24 cellular contexts compared by ENCODE assay signal in the genomic region with DNA sequence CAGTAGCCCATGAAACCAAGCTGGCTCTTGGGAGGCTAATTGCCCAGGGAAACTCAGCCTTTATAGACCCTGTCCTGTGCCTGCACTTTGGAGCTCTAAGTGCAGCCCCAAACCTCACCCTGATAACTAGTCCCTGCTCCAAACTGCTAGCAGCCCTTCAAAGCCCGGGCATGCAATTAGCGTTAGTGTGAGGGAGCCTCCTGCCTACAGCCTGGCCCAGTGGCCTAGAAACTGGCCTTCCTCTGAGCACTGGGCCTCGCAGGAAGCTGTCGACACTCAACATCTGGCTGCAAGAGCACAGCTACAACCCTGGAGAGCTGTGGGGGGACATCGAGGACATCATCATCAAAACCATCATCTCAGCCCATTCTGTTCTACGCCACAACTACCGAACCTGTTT. TPM values are rescaled to one million over a fixed set of nuclear protein-coding genes. Genes with fewer than 3 reads are reported as not detected.
A peak's percentile ranks its signal among the peaks of the same experiment; 100 is the strongest.
DNase-seq lines count a peak whose midpoint lies in the region; ATAC-seq and TF ChIP-seq lines count a peak whose summit lies in the region.
"Had no signal": no experiment of that assay in that cellular context is flagged by ENCODE, and none has a peak within 500 bp of the region (broad histone marks: within the 10 kb centered on the region; RNA-seq: fewer than 3 reads in every experiment).

No MANE protein-coding gene starts in this region.

- no peak overlapping the region for H4K5ac ChIP-seq in IMR-90 (ENCODE audit: low read depth, low read length)

- H4K8ac ChIP-seq in IMR-90 (ENCODE audit: low read depth in 2 of 2, low read length in 2 of 2), result no peak overlapping the region

- H3K9ac ChIP-seq in IMR-90 (ENCODE audit: low read depth, low read length), result no peak overlapping the region
- H3K9ac ChIP-seq: BLaER1 treated with 17β-estradiol and CSF1 and Interleukin-3, amounts not matched to agents 10 nM and 100 nM; GM23248 had no signal

- H3K4me3 ChIP-seq in IMR-90 (ENCODE audit: insufficient read depth, low read depth, low read length) (no peak overlapping the region), spleen (no peak overlapping the region)
- H3K4me3 ChIP-seq: A549; BLaER1 treated with 17β-estradiol and CSF1 and Interleukin-3, amounts not matched to agents 10 nM and 100 nM; GM12878; GM23248 had no signal

- H2AK5ac ChIP-seq in IMR-90 (ENCODE audit: low read depth, low read length), result no peak overlapping the region

- TF ChIP-seq RAD21 in IMR-90 (IDR thresholded peaks at IDR 0.05; ENCODE audit: low read length), result no peak

- H3K4me1 Mint-ChIP-seq in WTC11, result peaks cover 3% of the 10 kb centered on the region; the same call in 1 of the 2 replicates
- H3K4me1 Mint-ChIP-seq in endothelial cell (ENCODE audit: unreplicated experiment), result peaks cover 17% of the 10 kb centered on the region

- dilution Hi-C loops in IMR-90 (cut with HindIII; ENCODE audit: low sequenced_read_pairs, unreplicated experiment), result no loop called here

- H3K56ac ChIP-seq in IMR-90 (ENCODE audit: extremely low read depth, insufficient read depth, low read length), result no peak overlapping the region

- H2BK15ac ChIP-seq in IMR-90 (ENCODE audit: low read depth, low read length), result no peak overlapping the region

- TF ChIP-seq POLR2A in IMR-90 (IDR thresholded peaks at IDR 0.05; ENCODE audit: low read depth, low read length), result no peak
- no peak for TF ChIP-seq POLR2A in spleen (IDR thresholded peaks at IDR 0.05)
- no peak for TF ChIP-seq POLR2A in GM18505 (IDR thresholded peaks at IDR 0.05; ENCODE audit: borderline replicate concordance, extremely low read depth, insufficient read depth, insufficient read length)

- no peak overlapping the region for H3K4ac ChIP-seq in IMR-90 (ENCODE audit: low read depth, low read length)

- H4K91ac ChIP-seq in IMR-90 (ENCODE audit: insufficient read depth, low read depth, low read length), result no peak overlapping the region

- H3K27ac ChIP-seq in IMR-90 (ENCODE audit: insufficient read depth, low read length) (no peak overlapping the region), spleen (no peak overlapping the region)
- H3K27ac ChIP-seq: A549; BLaER1 treated with 17β-estradiol and CSF1 and Interleukin-3, amounts not matched to agents 10 nM and 100 nM; GM23248 had no signal

- TF ChIP-seq CTCF in IMR-90 (conservative IDR thresholded peaks at IDR 0.05; ENCODE audit: low read depth, low read length) (no peak), WTC11 (IDR thresholded peaks at IDR 0.05) (no peak), endothelial cell (IDR thresholded peaks at IDR 0.05; ENCODE audit: unreplicated experiment) (no peak), spleen (IDR thresholded peaks at IDR 0.05 in 8 of 11, conservative IDR thresholded peaks at IDR 0.05 in 3 of 11) (no peak)

- H3K9me3 Mint-ChIP-seq in WTC11, result no peaks in the 10 kb centered on the region
- H3K9me3 Mint-ChIP-seq in endothelial cell (ENCODE audit: unreplicated experiment), result no peaks in the 10 kb centered on the region
- H3K9me3 Mint-ChIP-seq: CD14-positive monocyte; CD4-positive, alpha-beta T cell; CD8-positive, alpha-beta memory T cell; H9 had no signal

- POLR2A ChIA-PET in IMR-90 (lab: Charles Lee; ENCODE audit: unreplicated experiment), result no interaction called here
- POLR2A ChIA-PET in WTC11 (lab: Charles Lee), result no interaction called here

- peaks cover 13% of the 10 kb centered on the region for H3K27me3 ChIP-seq in IMR-90 (ENCODE audit: control insufficient read depth, insufficient read depth, low read length)
- no peaks in the 10 kb centered on the region for H3K27me3 ChIP-seq in spleen (replicated peaks in 1 of 7)
- H3K27me3 ChIP-seq: BE2C; BLaER1 treated with 17β-estradiol and CSF1 and Interleukin-3, amounts not matched to agents 10 nM and 100 nM had no signal

- H3K4me1 ChIP-seq in IMR-90 (ENCODE audit: control insufficient read depth, insufficient read depth, low read length) (no peaks in the 10 kb centered on the region), spleen (no peaks in the 10 kb centered on the region)
- H3K4me1 ChIP-seq: BE2C had no signal

- no peaks in the 10 kb centered on the region; the same call in 1 of the 2 replicates for H3K27me3 Mint-ChIP-seq in WTC11 (ENCODE audit: low read depth)
- peaks cover 3% of the 10 kb centered on the region for H3K27me3 Mint-ChIP-seq in endothelial cell (ENCODE audit: unreplicated experiment)
- H3K27me3 Mint-ChIP-seq: CD4-positive, alpha-beta T cell had no signal

- intact Hi-C loops in IMR-90 (cut with micrococcal nuclease) (no loop called here), spleen (cut with DNase I; ENCODE audit: low total_unique reads) (no loop called here), Right ventricle myocardium superior (cut with DNase I) (no loop called here)

- H3K36me3 Mint-ChIP-seq in WTC11, result no peaks in the 10 kb centered on the region
- no peaks in the 10 kb centered on the region for H3K36me3 Mint-ChIP-seq in endothelial cell (ENCODE audit: low read depth, unreplicated experiment)
- H3K36me3 Mint-ChIP-seq: CD14-positive monocyte had no signal

- no peak overlapping the region for H3K18ac ChIP-seq in IMR-90 (ENCODE audit: low read depth, low read length)

- H2BK20ac ChIP-seq in IMR-90 (ENCODE audit: low read depth, low read length), result no peak overlapping the region

- H4K20me1 ChIP-seq in IMR-90 (ENCODE audit: insufficient read depth, low read length), result no peaks in the 10 kb centered on the region
- H4K20me1 ChIP-seq: BLaER1 treated with 17β-estradiol and CSF1 and Interleukin-3, amounts not matched to agents 10 nM and 100 nM had no signal

- ATAC-seq in IMR-90 (ENCODE audit: low read depth), result no peak
- ATAC-seq in WTC11, result no peak
- no peak for ATAC-seq in HG03378 (IDR thresholded peaks at IDR 0.05; ENCODE audit: unreplicated experiment)
- ATAC-seq in Right ventricle myocardium superior (ENCODE audit: poor library complexity), result no peak
- no peak for ATAC-seq in GM18505 (IDR thresholded peaks at IDR 0.05; ENCODE audit: unreplicated experiment)
- ATAC-seq: A549, GM12878, HCT116 had no signal

- no peak overlapping the region for H3K4me2 ChIP-seq in IMR-90 (ENCODE audit: low read depth, low read length)
- H3K4me2 ChIP-seq: A549 had no signal

- H3K79me1 ChIP-seq in IMR-90 (ENCODE audit: low read depth in 1 of 2, low read length in 2 of 2), result no peaks in the 10 kb centered on the region

- H3K4me3 Mint-ChIP-seq in WTC11 (no peak overlapping the region), endothelial cell (ENCODE audit: unreplicated experiment) (peak overlapping the region; percentile 63)
- H3K4me3 Mint-ChIP-seq: CD4-positive, alpha-beta T cell; H9 had no signal

- peak overlapping the region; percentile 19 for H2AK9ac ChIP-seq in IMR-90 (replicated peaks; ENCODE audit: low read depth, low read length, poor library complexity)

- DNase-seq in IMR-90, result no peak
- DNase-seq in WTC11 (ENCODE audit: low spot score), result no peak
- DNase-seq in endothelial cell (ENCODE audit: low spot score), result no peak
- peak; percentile 21 for DNase-seq in spleen
- DNase-seq in Right ventricle myocardium superior, result no peak
- DNase-seq: 8988T; ACHN; AML-193; BE2C; CD4-positive, alpha-beta T cell; CD8-positive, alpha-beta memory T cell; DMS 273 treated with DMSO at 0.1 percent for 48 hours; DMS79; EL; GDM1; GM23248; H9 had no signal

- H3K27ac Mint-ChIP-seq in WTC11 (0 out of 2 replicates have a peak overlapping the region, but pooled peaks have one; percentile 39), endothelial cell (ENCODE audit: unreplicated experiment) (no peak overlapping the region)
- H3K27ac Mint-ChIP-seq: CD4-positive, alpha-beta T cell; CD8-positive, alpha-beta memory T cell had no signal

- H2AFZ ChIP-seq in IMR-90 (replicated peaks; ENCODE audit: low read length, poor library complexity), result no peak overlapping the region
- H2AFZ ChIP-seq: GM23248 had no signal

- H3K36me3 ChIP-seq in IMR-90 (ENCODE audit: control insufficient read depth, insufficient read depth, low read length), result no peaks in the 10 kb centered on the region
- no peaks in the 10 kb centered on the region for H3K36me3 ChIP-seq in spleen
- H3K36me3 ChIP-seq: BE2C; BLaER1 treated with 17β-estradiol and CSF1 and Interleukin-3, amounts not matched to agents 10 nM and 100 nM had no signal

- H3K14ac ChIP-seq in IMR-90 (replicated peaks; ENCODE audit: low read depth, low read length), result no peak overlapping the region

- H3K9me1 ChIP-seq in IMR-90 (ENCODE audit: insufficient read depth, low read length), result no peaks in the 10 kb centered on the region

- no peak overlapping the region for H2BK5ac ChIP-seq in IMR-90 (ENCODE audit: low read depth, low read length, poor library complexity, severe bottlenecking)

- CTCF ChIA-PET in IMR-90 (lab: Yijun Ruan, JAX) (no interaction called here), WTC11 (lab: Charles Lee) (interaction anchor here (1.4 kb wide), 1 partner anchor 62 kb away, joined by 3 read pairs; no protein-coding TSS in a partner anchor)

- in situ Hi-C loops in IMR-90 (cut with MboI; ENCODE audit: low sequenced_read_pairs), result no loop called here

- no CpG with 5 or more reads among the region's 7 CpGs for WGBS in IMR-90 (ENCODE audit: extremely low coverage in 2 of 2, insufficient read length in 1 of 2), 2 experiments
- 76 to 86% (median 84%) methylated on average over 7 of the region's 7 CpGs for WGBS in spleen, 5 donors

- H3K9me3 ChIP-seq in IMR-90 (ENCODE audit: control insufficient read depth, insufficient read depth, low read length) (no peaks in the 10 kb centered on the region), spleen (no peaks in the 10 kb centered on the region)
- H3K9me3 ChIP-seq: A549; BE2C; BLaER1 treated with 17β-estradiol and CSF1 and Interleukin-3, amounts not matched to agents 10 nM and 100 nM had no signal

- no peak overlapping the region for H2BK120ac ChIP-seq in IMR-90 (ENCODE audit: low read depth, low read length)

- no TSS peak for BruUV-seq in IMR-90 (replicated peaks; lab: Mats Ljungman, UMichigan)

- no peak overlapping the region for H3K23ac ChIP-seq in IMR-90 (ENCODE audit: low read depth, low read length)

RNA-seq across cellular contexts. Expression of a gene that starts 7.7 kb away (rescaled TPM):
- total RNA-seq in IMR-90 (2012; rRNA removed) (39.6 and 44.2 TPM in 2 replicates), WTC11 (2021) (77.8 to 88.5 TPM (median 88.1 TPM) in 3 replicates), endothelial cell (ENCODE audit: unreplicated experiment) (69.0 TPM), spleen (10 to 100 TPM; 45.3 to 52.6 (median 46.8) TPM), Right ventricle myocardium superior (122 TPM)
- polyA plus RNA-seq in IMR-90 (2012; rRNA removed) (40.3 and 46.2 TPM in 2 replicates), spleen (10 to 100 TPM; 27.2 to 53.2 (median 38.0) TPM)
- 23.0 and 24.4 TPM in 2 replicates for polyA plus RNA-seq in IMR-90 (2012; cell fraction: cytosol; rRNA removed)
- 10.3 and 24.2 TPM in 2 replicates for polyA plus RNA-seq in IMR-90 (2012; cell fraction: nucleus; rRNA removed; ENCODE audit: low replicate concordance)

RNA-seq across cellular contexts. Expression of a gene that starts 8.4 kb away (rescaled TPM):
- total RNA-seq in IMR-90 (2012; rRNA removed) (not detected in 2 replicates), WTC11 (2021) (0.18 to 0.76 TPM (median 0.48 TPM) in 3 replicates), endothelial cell (ENCODE audit: unreplicated experiment) (not detected), spleen (1 to 10 TPM in 1 of 7 donors, under 1 TPM in 3, not detected in 3; 0.14 to 1.8 (median 0.35) TPM), Right ventricle myocardium superior (not detected)
- polyA plus RNA-seq in IMR-90 (2012; rRNA removed) (0.10 TPM in 1 of 2 replicates, not detected in the other), spleen (under 1 TPM; 0.03 to 0.17 (median 0.10) TPM)
- not detected in 2 replicates for polyA plus RNA-seq in IMR-90 (2012; cell fraction: cytosol; rRNA removed)
- 0.10 and 0.29 TPM in 2 replicates for polyA plus RNA-seq in IMR-90 (2012; cell fraction: nucleus; rRNA removed; ENCODE audit: low replicate concordance)
- total RNA-seq: GM23248, H9 had no signal
- polyA plus RNA-seq: GM23248 had no signal

RNA-seq across cellular contexts. Expression of a gene that starts 23.8 kb away (rescaled TPM):
- total RNA-seq in IMR-90 (2012; rRNA removed), result 3.9 and 4.1 TPM in 2 replicates
- 1.3 and 2.3 TPM in 2 replicates for polyA plus RNA-seq in IMR-90 (2012; rRNA removed)
- 1.7 and 2.0 TPM in 2 replicates for polyA plus RNA-seq in IMR-90 (2012; cell fraction: cytosol; rRNA removed)
- polyA plus RNA-seq in IMR-90 (2012; cell fraction: nucleus; rRNA removed; ENCODE audit: low replicate concordance), result 2.9 and 3.1 TPM in 2 replicates
- total RNA-seq in WTC11 (2021), result 2.6 to 6.7 TPM (median 5.3 TPM) in 3 replicates
- 7.7 TPM for total RNA-seq in endothelial cell (ENCODE audit: unreplicated experiment)
- 10 to 100 TPM in 3 of 7 donors, 1 to 10 TPM in 4; 7.3 to 13.4 (median 9.9) TPM for total RNA-seq in spleen
- polyA plus RNA-seq in spleen, result 1 to 10 TPM; 1.9 to 4.3 (median 3.2) TPM
- 9.1 TPM for total RNA-seq in Right ventricle myocardium superior

RNA-seq across cellular contexts. Expression of a gene that starts 24.0 kb away (rescaled TPM):
- total RNA-seq in IMR-90 (2012; rRNA removed), result 29.4 and 31.5 TPM in 2 replicates
- 94.1 and 102 TPM in 2 replicates for polyA plus RNA-seq in IMR-90 (2012; rRNA removed)
- polyA plus RNA-seq in IMR-90 (2012; cell fraction: cytosol; rRNA removed), result 72.2 and 86.5 TPM in 2 replicates
- 53.8 and 83.0 TPM in 2 replicates for polyA plus RNA-seq in IMR-90 (2012; cell fraction: nucleus; rRNA removed; ENCODE audit: low replicate concordance)
- total RNA-seq in WTC11 (2021), result 26.1 to 29.6 TPM (median 26.9 TPM) in 3 replicates
- 19.8 TPM for total RNA-seq in endothelial cell (ENCODE audit: unreplicated experiment)
- 10 to 100 TPM; 31.7 to 83.2 (median 77.3) TPM for total RNA-seq in spleen
- 100 to 1,000 TPM; 166 to 247 (median 212) TPM for polyA plus RNA-seq in spleen
- 71.6 TPM for total RNA-seq in Right ventricle myocardium superior

RNA-seq across cellular contexts. Expression of a gene that starts 56.6 kb away (rescaled TPM):
- total RNA-seq in IMR-90 (2012; rRNA removed) (5.0 and 6.9 TPM in 2 replicates), WTC11 (2021) (50.1 to 53.3 TPM (median 50.2 TPM) in 3 replicates), endothelial cell (ENCODE audit: unreplicated experiment) (11.2 TPM), spleen (10 to 100 TPM; 57.7 to 90.0 (median 77.0) TPM), Right ventricle myocardium superior (24.6 TPM)
- polyA plus RNA-seq in IMR-90 (2012; rRNA removed) (22.5 and 27.5 TPM in 2 replicates), spleen (10 to 100 TPM; 16.4 to 25.0 (median 16.7) TPM)
- 12.9 and 29.8 TPM in 2 replicates for polyA plus RNA-seq in IMR-90 (2012; cell fraction: cytosol; rRNA removed)
- 23.9 and 48.0 TPM in 2 replicates for polyA plus RNA-seq in IMR-90 (2012; cell fraction: nucleus; rRNA removed; ENCODE audit: low replicate concordance)
